In the genomic region with DNA sequence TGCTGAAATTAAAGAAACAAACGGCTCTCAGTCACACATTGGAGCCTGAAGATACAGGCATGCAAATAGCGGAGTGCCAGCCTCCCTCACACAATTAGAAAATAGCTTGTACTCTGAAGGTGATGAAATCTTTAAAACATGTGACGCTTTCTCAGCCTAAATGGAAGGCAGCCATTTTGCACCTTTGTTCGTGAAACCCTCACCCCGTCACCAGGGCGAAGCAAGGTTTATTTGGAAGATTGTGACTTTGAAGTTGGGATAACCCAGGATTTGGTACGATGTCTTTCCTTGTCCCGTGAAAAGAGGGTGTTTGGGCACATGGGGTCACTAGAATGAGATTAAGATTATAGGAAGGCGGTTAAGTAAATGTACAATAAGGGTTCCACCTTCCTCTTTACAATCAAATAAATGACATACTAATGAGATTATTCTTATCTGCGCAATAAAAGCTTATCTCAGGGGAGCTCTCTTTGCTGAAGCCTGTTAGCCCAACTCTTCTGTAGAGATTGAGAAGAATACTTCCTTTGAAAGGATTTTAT, we compare ENCODE assay signal across 15 cellular contexts. TPM values are rescaled to one million over a fixed set of nuclear protein-coding genes. Genes with fewer than 3 reads are reported as not detected.
A peak's percentile ranks its signal among the peaks of the same experiment; 100 is the strongest.
DNase-seq lines count a peak whose midpoint lies in the region; ATAC-seq and TF ChIP-seq lines count a peak whose summit lies in the region.
"Had no signal": no experiment of that assay in that cellular context is flagged by ENCODE, and none has a peak within 500 bp of the region (broad histone marks: within the 10 kb centered on the region; RNA-seq: fewer than 3 reads in every experiment).

No MANE protein-coding gene starts in this region.

- H3K4me1 Mint-ChIP-seq in HFFc6 (ENCODE audit: low read depth) (peaks cover 76% of the 10 kb centered on the region), nephron (peaks cover 75% of the 10 kb centered on the region)

- H3K27me3 ChIP-seq in ACC112 (ENCODE audit: insufficient read depth, low read length), result no peaks in the 10 kb centered on the region
- no peaks in the 10 kb centered on the region for H3K27me3 ChIP-seq in body of pancreas
- H3K27me3 ChIP-seq in upper lobe of left lung, result peaks cover 0 to 3% (median 0%) of the 10 kb centered on the region in 4 donors
- H3K27me3 ChIP-seq: adrenal gland, gastroesophageal sphincter had no signal

- intact Hi-C loops in body of pancreas (cut with DNase I), result no loop called here

- ATAC-seq in body of pancreas (no peak), upper lobe of left lung (ENCODE audit: low FRiP score in 2 of 2) (no peak), GM21528 (IDR thresholded peaks at IDR 0.05; ENCODE audit: low FRiP score, unreplicated experiment) (no peak)
- ATAC-seq: gastroesophageal sphincter; natural killer cell treated with Interleukin-12 subunit alpha and Interleukin-12 subunit beta and Interleukin-15 and Interleukin-18, amount 100 ng/mL, for 72 hours had no signal

- peak overlapping the region; percentile 47 for H3K27ac Mint-ChIP-seq in HFFc6
- H3K27ac Mint-ChIP-seq in nephron, result peak overlapping the region in 2 of 3 experiments; percentile 72 to 95
- H3K27ac Mint-ChIP-seq: activated T-helper 1 cell treated with anti-CD3 and anti-CD28 coated beads, Interleukin-12 subunit alpha, Interleukin-12 subunit beta, Interleukin-2, Interleukin-4 antibody, amounts not matched to agents 30 ng/mL and 10 ng/mL and 1 ng/mL, durations not matched to agents 14 hours and 24 hours and 36 hours; natural killer cell treated with Interleukin-12 subunit alpha and Interleukin-12 subunit beta and Interleukin-15 and Interleukin-18, amount 100 ng/mL, for 72 hours had no signal

- H3K36me3 ChIP-seq in ACC112 (ENCODE audit: insufficient read depth, low read length) (peaks cover 15% of the 10 kb centered on the region; the same call in 1 of the 2 replicates), body of pancreas (replicated peaks in 1 of 2; ENCODE audit: insufficient read depth in 1 of 2, low read depth in 2 of 2) (no peaks in the 10 kb centered on the region), upper lobe of left lung (no peaks in the 10 kb centered on the region)
- H3K36me3 ChIP-seq: adrenal gland, gastroesophageal sphincter had no signal

- H3K27me3 Mint-ChIP-seq in HFFc6 (ENCODE audit: insufficient read depth) (peaks cover 15% of the 10 kb centered on the region), nephron (ENCODE audit: low read depth) (peaks cover 3% of the 10 kb centered on the region)

- TF ChIP-seq CTCF in HFFc6 (IDR thresholded peaks at IDR 0.05) (no peak), body of pancreas (IDR thresholded peaks at IDR 0.05) (no peak), nephron (IDR thresholded peaks at IDR 0.05; ENCODE audit: unreplicated experiment in 3 of 3) (no peak), upper lobe of left lung (IDR thresholded peaks at IDR 0.05) (no peak)

- H3K27ac ChIP-seq in ACC112 (ENCODE audit: low read depth, low read length) (peak overlapping the region; percentile 70; the same call in 1 of the 2 replicates), body of pancreas (peak overlapping the region; percentile 93 to 99 (median 94)), upper lobe of left lung (no peak overlapping the region)
- H3K27ac ChIP-seq: adrenal gland, VCaP had no signal

- H3K36me3 Mint-ChIP-seq in HFFc6 (ENCODE audit: low read depth) (peaks cover 61% of the 10 kb centered on the region), nephron (ENCODE audit: low read depth) (no peaks in the 10 kb centered on the region)
- H3K36me3 Mint-ChIP-seq: natural killer cell treated with Interleukin-12 subunit alpha and Interleukin-12 subunit beta and Interleukin-15 and Interleukin-18, amount 100 ng/mL, for 72 hours had no signal

- WGBS in body of pancreas, 2 donors, result 38 to 39% methylated on average over 10 of the region's 10 CpGs
- 93 to 95% methylated on average over 10 of the region's 10 CpGs for WGBS in upper lobe of left lung, 2 donors

- H3K9me3 ChIP-seq in body of pancreas (no peaks in the 10 kb centered on the region), upper lobe of left lung (no peaks in the 10 kb centered on the region)
- H3K9me3 ChIP-seq: adrenal gland, gastroesophageal sphincter had no signal

- peaks cover 96% of the 10 kb centered on the region for H3K79me2 ChIP-seq in ACC112 (ENCODE audit: control insufficient read depth, insufficient read depth, low read length, unreplicated experiment)

- H3K4me1 ChIP-seq in ACC112 (ENCODE audit: control insufficient read depth, insufficient read depth, low read length, unreplicated experiment) (peaks cover 70% of the 10 kb centered on the region), body of pancreas (peaks cover 69% of the 10 kb centered on the region), upper lobe of left lung (peaks cover 8 to 64% (median 21%) of the 10 kb centered on the region in 4 donors)

- H3K4me3 ChIP-seq in ACC112 (ENCODE audit: low read depth, low read length) (no peak overlapping the region), body of pancreas (no peak overlapping the region), upper lobe of left lung (no peak overlapping the region)
- H3K4me3 ChIP-seq: adrenal gland, gastroesophageal sphincter had no signal

- H3K4me3 Mint-ChIP-seq in HFFc6, result peak overlapping the region; percentile 93
- peak overlapping the region in 1 of 3 experiments; percentile 86 for H3K4me3 Mint-ChIP-seq in nephron
- H3K4me3 Mint-ChIP-seq: activated T-helper 1 cell treated with anti-CD3 and anti-CD28 coated beads, Interleukin-12 subunit alpha, Interleukin-12 subunit beta, Interleukin-2, Interleukin-4 antibody, amounts not matched to agents 30 ng/mL and 10 ng/mL and 1 ng/mL, durations not matched to agents 14 hours and 24 hours and 36 hours; natural killer cell treated with Interleukin-12 subunit alpha and Interleukin-12 subunit beta and Interleukin-15 and Interleukin-18, amount 100 ng/mL, for 72 hours had no signal

- H2AFZ ChIP-seq in ACC112 (ENCODE audit: low read length, unreplicated experiment), result no peak overlapping the region

- no peak for TF ChIP-seq EP300 in upper lobe of left lung (IDR thresholded peaks at IDR 0.05)

- DNase-seq in HFFc6 (no peak), body of pancreas (peak in 3 of 4 donors; percentile 48 to 65 (median 61)), inferior parietal cortex (ENCODE audit: extremely low spot score) (no peak), upper lobe of left lung (no peak), NK-92 (lab: John Stamatoyannopoulos, UW; ENCODE audit: unreplicated experiment) (no peak)
- DNase-seq: NCI-H1694 treated with DMSO at 0.1 percent for 48 hours, retina had no signal

- H3K9me3 Mint-ChIP-seq in HFFc6, result no peaks in the 10 kb centered on the region
- no peaks in the 10 kb centered on the region for H3K9me3 Mint-ChIP-seq in nephron
- H3K9me3 Mint-ChIP-seq: activated T-helper 1 cell treated with anti-CD3 and anti-CD28 coated beads, Interleukin-12 subunit alpha, Interleukin-12 subunit beta, Interleukin-2, Interleukin-4 antibody, amounts not matched to agents 30 ng/mL and 10 ng/mL and 1 ng/mL, durations not matched to agents 14 hours and 24 hours and 36 hours; natural killer cell treated with Interleukin-12 subunit alpha and Interleukin-12 subunit beta and Interleukin-15 and Interleukin-18, amount 100 ng/mL, for 72 hours had no signal

- TF ChIP-seq POLR2A in body of pancreas (IDR thresholded peaks at IDR 0.05), result peak in 2 of 3 donors; percentile 29 to 47
- TF ChIP-seq POLR2A in upper lobe of left lung (IDR thresholded peaks at IDR 0.05), result no peak

RNA-seq across cellular contexts. Expression of gene SH3BP4, which starts 4.2 kb away (rescaled TPM):
- total RNA-seq in HFFc6 (2021; fragmentation: NEBNext Ultra II Directional; extraction: Animal tissue kit (Norgen Biotek cat#: 25700)), result 10 to 100 TPM; 82.3 to 98.7 (median 87.8) TPM
- 10 to 100 TPM; 62.6 to 71.9 TPM for total RNA-seq in body of pancreas
- total RNA-seq in upper lobe of left lung, result 10 to 100 TPM; 27.3 to 57.3 (median 33.4) TPM
- total RNA-seq: natural killer cell treated with Interleukin-12 subunit alpha and Interleukin-12 subunit beta and Interleukin-15 and Interleukin-18, amount 100 ng/mL, for 72 hours had no signal

Comparison
In these comparisons a context has a peak if more than half of its experiments do, and no peak if none do; other contexts are left out.
1. H3K27ac ChIP-seq: peak in ACC112 (single experiment) and body of pancreas (4 of 4); none in upper lobe of left lung (0 of 4).
2. DNase-seq: peak in body of pancreas (3 of 4); none in HFFc6 (single experiment), inferior parietal cortex (single experiment), upper lobe of left lung (0 of 2) and NK-92 (single experiment).
3. POLR2A ChIP-seq: peak in body of pancreas (2 of 3); none in upper lobe of left lung (0 of 4).